ENCODE assay signal across 22 cellular contexts in genomic region chr10:69742356-69742695, GRCh38.
"Had no signal": no experiment of that assay in that cellular context is flagged by ENCODE, and none has a peak within 500 bp of the region (broad histone marks: within the 10 kb centered on the region; RNA-seq: fewer than 3 reads in every experiment).

No MANE protein-coding gene starts in this region.

- H3K27ac Mint-ChIP-seq: naive B cell; stimulated activated naive B cell treated with anti-CD40 and anti-IgM and Interleukin-4, amounts not matched to agents 10 μg/mL and 1 μg/mL and 100 μg/mL, for 72 hours; stimulated activated naive CD8-positive, alpha-beta T cell treated with anti-CD3 and anti-CD28 coated beads, Interleukin-15, amount 100 ng/mL, for 72 hours had no signal

- H3K9me3 ChIP-seq: neutrophil, psoas muscle, sigmoid colon, testis, tibial nerve had no signal

- H3K4me3 Mint-ChIP-seq: naive B cell; stimulated activated naive B cell treated with anti-CD40 and anti-IgM and Interleukin-4, amounts not matched to agents 10 μg/mL and 1 μg/mL and 100 μg/mL, for 72 hours; stimulated activated naive CD8-positive, alpha-beta T cell treated with anti-CD3 and anti-CD28 coated beads, Interleukin-15, amount 100 ng/mL, for 72 hours had no signal

- ATAC-seq: esophagus mucosa; left colon; left ventricle myocardium superior; psoas muscle; stimulated activated naive B cell treated with anti-CD40 and anti-IgM and Interleukin-4, amounts not matched to agents 10 μg/mL and 1 μg/mL and 100 μg/mL, for 72 hours; stimulated activated naive CD8-positive, alpha-beta T cell treated with anti-CD3 and anti-CD28 coated beads, Interleukin-15, amount 100 ng/mL, for 72 hours had no signal

- H3K36me3 ChIP-seq: neutrophil, sigmoid colon, tibial nerve had no signal

- H3K4me3 ChIP-seq: hepatocyte, lung, psoas muscle, sigmoid colon, skin epidermis, testis, tibial nerve had no signal

- FAIRE-seq: endometrium had no signal

- H3K36me3 Mint-ChIP-seq: naive B cell; stimulated activated naive B cell treated with anti-CD40 and anti-IgM and Interleukin-4, amounts not matched to agents 10 μg/mL and 1 μg/mL and 100 μg/mL, for 72 hours had no signal

- H3K4me1 Mint-ChIP-seq: naive B cell; stimulated activated naive CD8-positive, alpha-beta T cell treated with anti-CD3 and anti-CD28 coated beads, Interleukin-15, amount 100 ng/mL, for 72 hours had no signal

- H3K79me2 ChIP-seq: hepatocyte had no signal

- H3K27ac ChIP-seq: hepatocyte, neutrophil, psoas muscle, sigmoid colon, skin epidermis, testis, tibial nerve had no signal

- H2AFZ ChIP-seq: hepatocyte had no signal

- H3K27me3 ChIP-seq: hepatocyte, sigmoid colon, testis, tibial nerve had no signal

- H3K9me3 Mint-ChIP-seq: stimulated activated naive B cell treated with anti-CD40 and anti-IgM and Interleukin-4, amounts not matched to agents 10 μg/mL and 1 μg/mL and 100 μg/mL, for 72 hours; stimulated activated naive CD8-positive, alpha-beta T cell treated with anti-CD3 and anti-CD28 coated beads, Interleukin-15, amount 100 ng/mL, for 72 hours had no signal

- H3K4me1 ChIP-seq: testis, tibial nerve had no signal

- DNase-seq: effector memory CD4-positive, alpha-beta T cell; foreskin melanocyte; head of caudate nucleus; left colon; left ventricle myocardium superior; mesendoderm; naive B cell; psoas muscle; retina; sigmoid colon; stimulated activated CD4-positive, alpha-beta T cell treated with anti-CD3 and anti-CD28 coated beads, Interleukin-2, amount 100 ng/mL, for 24 hours; stimulated activated CD4-positive, alpha-beta T cell treated with anti-CD3 and anti-CD28 coated beads, Interleukin-4, amount 100 ng/mL, for 4 hours; stimulated activated naive B cell treated with anti-CD40 and anti-IgM and Interleukin-4, amounts not matched to agents 10 μg/mL and 1 μg/mL and 100 μg/mL, for 72 hours; stimulated activated naive CD8-positive, alpha-beta T cell treated with anti-CD3 and anti-CD28 coated beads, Interleukin-15, amount 100 ng/mL, for 72 hours; testis had no signal

- H3K4me2 ChIP-seq: hepatocyte had no signal
